ENCODE assay signal across 24 cellular contexts in the genomic region with DNA sequence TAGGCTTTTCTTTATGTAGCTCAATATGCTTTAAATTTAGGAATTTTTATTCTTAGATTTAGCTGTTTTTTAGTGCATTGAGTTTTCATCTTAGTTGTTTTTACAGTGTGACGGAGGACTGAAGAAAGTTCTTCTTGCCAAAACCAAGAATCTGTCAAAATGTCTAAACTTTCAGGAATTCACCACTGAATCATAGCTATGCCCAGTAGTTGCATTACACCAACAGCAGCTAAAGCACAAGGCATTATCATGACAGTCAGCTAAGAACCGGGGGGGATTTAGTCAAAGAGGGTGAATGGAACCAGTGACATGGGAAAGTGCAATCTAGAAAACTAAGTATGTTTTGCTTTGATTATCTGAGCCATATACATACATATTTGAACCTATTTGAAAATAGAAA. TPM values are rescaled to one million over a fixed set of nuclear protein-coding genes. Genes with fewer than 3 reads are reported as not detected.
DNase-seq lines count a peak whose midpoint lies in the region; ATAC-seq and TF ChIP-seq lines count a peak whose summit lies in the region.
"Had no signal": no experiment of that assay in that cellular context is flagged by ENCODE, and none has a peak within 500 bp of the region (broad histone marks: within the 10 kb centered on the region; RNA-seq: fewer than 3 reads in every experiment).

No MANE protein-coding gene starts in this region.

- H2BK120ac ChIP-seq in mesenchymal stem cell (ENCODE audit: low read depth, low read length): no peak overlapping the region

- H3K27ac ChIP-seq in mesenchymal stem cell (ENCODE audit: low read length, poor library complexity, severe bottlenecking): no peak overlapping the region
- H3K27ac ChIP-seq: C4-2B, gastroesophageal sphincter, PC-9, suprapubic skin, WERI-Rb-1 had no signal

- no peak for TF ChIP-seq CTCF in choroid plexus epithelial cell (conservative IDR thresholded peaks at IDR 0.05; ENCODE audit: low read depth, low read length)

- no peak overlapping the region for H4K8ac ChIP-seq in mesenchymal stem cell (ENCODE audit: low read length)

- no peak overlapping the region for H3K18ac ChIP-seq in mesenchymal stem cell (ENCODE audit: low read depth in 1 of 2, low read length in 2 of 2)

- no peak overlapping the region for H2AK5ac ChIP-seq in mesenchymal stem cell (ENCODE audit: low read length, severe bottlenecking)

- peaks cover 9% of the 10 kb centered on the region for H3K9me3 ChIP-seq in mesenchymal stem cell (ENCODE audit: control insufficient read depth, low read length)

- H3K4me3 Mint-ChIP-seq in activated CD8-positive, alpha-beta memory T cell treated with anti-CD3 and anti-CD28 coated beads, Interleukin-2, amount 10 ng/mL, durations not matched to agents 7 days and 5 days: no peak overlapping the region
- H3K4me3 Mint-ChIP-seq: brain had no signal

- no peaks in the 10 kb centered on the region for H3K4me1 ChIP-seq in mesenchymal stem cell (ENCODE audit: control insufficient read depth, insufficient read depth, low read depth, low read length)
- H3K4me1 ChIP-seq: gastroesophageal sphincter, suprapubic skin had no signal

- CTCF ChIA-PET in activated CD8-positive, alpha-beta memory T cell treated with anti-CD3 and anti-CD28 coated beads, Interleukin-2, amount 10 ng/mL, durations not matched to agents 7 days and 5 days (lab: Charles Lee): no interaction called here

- no peak overlapping the region for H3K9ac ChIP-seq in mesenchymal stem cell (ENCODE audit: low read length)

- no peak overlapping the region for H2BK5ac ChIP-seq in mesenchymal stem cell (ENCODE audit: low read depth, low read length, poor library complexity, severe bottlenecking)

- peaks cover 7% of the 10 kb centered on the region for H3K27me3 Mint-ChIP-seq in activated CD8-positive, alpha-beta memory T cell treated with anti-CD3 and anti-CD28 coated beads, Interleukin-2, amount 10 ng/mL, durations not matched to agents 7 days and 5 days

- no peaks in the 10 kb centered on the region for H3K36me3 Mint-ChIP-seq in activated CD8-positive, alpha-beta memory T cell treated with anti-CD3 and anti-CD28 coated beads, Interleukin-2, amount 10 ng/mL, durations not matched to agents 7 days and 5 days
- H3K36me3 Mint-ChIP-seq: brain had no signal

- peak; percentile 52 for DNase-seq in GM03348 (ENCODE audit: low spot score)
- DNase-seq in M059J (ENCODE audit: low read depth): peak; percentile 58
- DNase-seq in choroid plexus epithelial cell (ENCODE audit: low read depth): peak; percentile 89
- DNase-seq in non-pigmented ciliary epithelial cell (ENCODE audit: low read depth): peak; percentile 63
- DNase-seq in mesenchymal stem cell: no peak
- DNase-seq in COLO829 (ENCODE audit: low spot score): no peak
- DNase-seq in activated CD8-positive, alpha-beta memory T cell treated with anti-CD3 and anti-CD28 coated beads, Interleukin-2, amount 10 ng/mL, durations not matched to agents 7 days and 5 days: no peak
- DNase-seq: activated effector memory CD4-positive, alpha-beta T cell treated with Interleukin-2 at 50 U/mL for 16 hours; DND-41; effector CD8-positive, alpha-beta T cell; GOT3; NCI-H69; PC-9; retina; stimulated activated CD4-positive, alpha-beta T cell treated with anti-CD3 and anti-CD28 coated beads, Interleukin-2, amount 100 ng/mL, for 24 hours; WERI-Rb-1 had no signal

- no peaks in the 10 kb centered on the region for H3K4me1 Mint-ChIP-seq in activated CD8-positive, alpha-beta memory T cell treated with anti-CD3 and anti-CD28 coated beads, Interleukin-2, amount 10 ng/mL, durations not matched to agents 7 days and 5 days
- H3K4me1 Mint-ChIP-seq: brain had no signal

- no peak overlapping the region for H2BK12ac ChIP-seq in mesenchymal stem cell (ENCODE audit: low read length in 2 of 2)

- no peaks in the 10 kb centered on the region for H3K27me3 ChIP-seq in mesenchymal stem cell (ENCODE audit: control insufficient read depth in 1 of 2, insufficient read depth in 1 of 2, low read length in 2 of 2)
- H3K27me3 ChIP-seq: gastroesophageal sphincter, suprapubic skin had no signal

- 91% methylated on average over 1 of the region's 2 CpGs for WGBS in mesenchymal stem cell

- H3K23ac ChIP-seq in mesenchymal stem cell (ENCODE audit: low read length in 2 of 2): no peak overlapping the region

- H3K4me2 ChIP-seq in mesenchymal stem cell (ENCODE audit: low read length, poor library complexity, severe bottlenecking): no peak overlapping the region
- H3K4me2 ChIP-seq: PC-9 had no signal

- no peak overlapping the region for H3K14ac ChIP-seq in mesenchymal stem cell (ENCODE audit: low read length in 2 of 2)

- H3K36me3 ChIP-seq in mesenchymal stem cell (ENCODE audit: control insufficient read depth in 1 of 2, insufficient read depth in 2 of 2, low read depth in 1 of 2, low read length in 2 of 2): no peaks in the 10 kb centered on the region
- H3K36me3 ChIP-seq: gastroesophageal sphincter, suprapubic skin, WERI-Rb-1 had no signal

- H3K4me3 ChIP-seq in choroid plexus epithelial cell (ENCODE audit: low read depth, low read length) (no peak overlapping the region), mesenchymal stem cell (ENCODE audit: insufficient read depth in 1 of 2, low read depth in 1 of 2, low read length in 2 of 2) (no peak overlapping the region)
- H3K4me3 ChIP-seq: gastroesophageal sphincter, lung, PC-9, suprapubic skin had no signal

- no peak overlapping the region for H4K91ac ChIP-seq in mesenchymal stem cell (ENCODE audit: low read length)

- no peak for ATAC-seq in GM19035 (IDR thresholded peaks at IDR 0.05; ENCODE audit: unreplicated experiment)
- no peak for ATAC-seq in activated CD8-positive, alpha-beta memory T cell treated with anti-CD3 and anti-CD28 coated beads, Interleukin-2, amount 10 ng/mL, durations not matched to agents 7 days and 5 days
- ATAC-seq: gastroesophageal sphincter had no signal

- no peak overlapping the region for H2AFZ ChIP-seq in mesenchymal stem cell (ENCODE audit: low read depth, low read length)
- H2AFZ ChIP-seq: PC-9 had no signal

- no peaks in the 10 kb centered on the region for H3K9me3 Mint-ChIP-seq in activated CD8-positive, alpha-beta memory T cell treated with anti-CD3 and anti-CD28 coated beads, Interleukin-2, amount 10 ng/mL, durations not matched to agents 7 days and 5 days (ENCODE audit: low read depth)

- H3K79me1 ChIP-seq in mesenchymal stem cell (replicated peaks; ENCODE audit: low read length, poor library complexity, severe bottlenecking): no peaks in the 10 kb centered on the region

- no peak overlapping the region for H3K27ac Mint-ChIP-seq in activated CD8-positive, alpha-beta memory T cell treated with anti-CD3 and anti-CD28 coated beads, Interleukin-2, amount 10 ng/mL, durations not matched to agents 7 days and 5 days
- H3K27ac Mint-ChIP-seq: brain had no signal

- H3K4ac ChIP-seq in mesenchymal stem cell (ENCODE audit: low read depth in 1 of 2, low read length in 2 of 2): no peak overlapping the region

- no peak overlapping the region for H2BK15ac ChIP-seq in mesenchymal stem cell (ENCODE audit: low read depth, poor library complexity, severe bottlenecking)

RNA-seq across cellular contexts. Expression of a gene that starts 6.5 kb away (rescaled TPM):
- not detected in 2 replicates for total RNA-seq in M059J (2014; rRNA removed; shearing (Covaris generic))
- polyA plus RNA-seq in mesenchymal stem cell (2013, experiment 1 of 2): not detected
- not detected for polyA plus RNA-seq in mesenchymal stem cell (2013, experiment 2 of 2)
- not detected for total RNA-seq in activated CD8-positive, alpha-beta memory T cell treated with anti-CD3 and anti-CD28 coated beads, Interleukin-2, amount 10 ng/mL, durations not matched to agents 7 days and 5 days
- total RNA-seq: activated CD8-positive, alpha-beta memory T cell treated with anti-CD3 and anti-CD28 coated beads for 36 hours; gastroesophageal sphincter; lung; PC-9; suprapubic skin had no signal
- polyA plus RNA-seq: lung, neural cell had no signal

Comparison
In these comparisons a context has a peak if more than half of its experiments do, and no peak if none do; other contexts are left out.
1. DNase-seq: peak in GM03348 (single experiment), M059J (single experiment), choroid plexus epithelial cell (single experiment) and non-pigmented ciliary epithelial cell (single experiment); none in mesenchymal stem cell (single experiment), COLO829 (single experiment) and activated CD8-positive, alpha-beta memory T cell treated with anti-CD3 and anti-CD28 coated beads, Interleukin-2, amount 10 ng/mL, durations not matched to agents 7 days and 5 days (single experiment).